Comparison of ENCODE assay signal across 19 cellular contexts in genomic region chr7:13198741-13199140, GRCh38.
A peak's percentile ranks its signal among the peaks of the same experiment; 100 is the strongest.
DNase-seq lines count a peak whose midpoint lies in the region; ATAC-seq and TF ChIP-seq lines count a peak whose summit lies in the region.
"Had no signal": no experiment of that assay in that cellular context is flagged by ENCODE, and none has a peak within 500 bp of the region (broad histone marks: within the 10 kb centered on the region; RNA-seq: fewer than 3 reads in every experiment).

No MANE protein-coding gene starts in this region.

- H3K4me2 ChIP-seq in IMR-90 (ENCODE audit: low read depth, low read length) (no peak overlapping the region), mesenchymal stem cell (ENCODE audit: low read length, poor library complexity, severe bottlenecking) (no peak overlapping the region)

- H3K18ac ChIP-seq in IMR-90 (ENCODE audit: low read depth, low read length) (no peak overlapping the region), mesenchymal stem cell (ENCODE audit: low read depth in 1 of 2, low read length in 2 of 2) (no peak overlapping the region)

- no peak for TF ChIP-seq RAD21 in IMR-90 (IDR thresholded peaks at IDR 0.05; ENCODE audit: low read length)

- no peaks in the 10 kb centered on the region for H3K9me1 ChIP-seq in IMR-90 (ENCODE audit: insufficient read depth, low read length)

- no peak overlapping the region for H2AK5ac ChIP-seq in IMR-90 (ENCODE audit: low read depth, low read length)
- no peak overlapping the region for H2AK5ac ChIP-seq in mesenchymal stem cell (ENCODE audit: low read length, severe bottlenecking)

- no peak overlapping the region for H2BK120ac ChIP-seq in IMR-90 (ENCODE audit: low read depth, low read length)
- no peak overlapping the region for H2BK120ac ChIP-seq in mesenchymal stem cell (ENCODE audit: low read depth, low read length)

- TF ChIP-seq CTCF in IMR-90 (conservative IDR thresholded peaks at IDR 0.05; ENCODE audit: low read depth, low read length) (no peak), epithelial cell of esophagus (IDR thresholded peaks at IDR 0.05; ENCODE audit: insufficient read depth, low read depth, low read length, missing control alignments) (no peak), colonic mucosa (IDR thresholded peaks at IDR 0.05) (no peak)

- TF ChIP-seq POLR2A in IMR-90 (IDR thresholded peaks at IDR 0.05; ENCODE audit: low read depth, low read length) = no peak

- H3K9ac ChIP-seq in IMR-90 (ENCODE audit: low read depth, low read length) (no peak overlapping the region), mesenchymal stem cell (ENCODE audit: low read length) (no peak overlapping the region), colonic mucosa (ENCODE audit: low read depth in 2 of 2, low read length in 2 of 2) (no peak overlapping the region)

- H3K79me1 ChIP-seq in IMR-90 (ENCODE audit: low read depth in 1 of 2, low read length in 2 of 2) (no peaks in the 10 kb centered on the region), mesenchymal stem cell (replicated peaks; ENCODE audit: low read length, poor library complexity, severe bottlenecking) (no peaks in the 10 kb centered on the region)

- no peak overlapping the region for H3K56ac ChIP-seq in IMR-90 (ENCODE audit: extremely low read depth, insufficient read depth, low read length)

- no CpG with 5 or more reads among the region's 2 CpGs for WGBS in IMR-90 (ENCODE audit: extremely low coverage in 2 of 2, insufficient read length in 1 of 2), 2 experiments
- WGBS in mesenchymal stem cell = no CpG with 5 or more reads among the region's 2 CpGs

- H2BK15ac ChIP-seq in IMR-90 (ENCODE audit: low read depth, low read length) (no peak overlapping the region), mesenchymal stem cell (ENCODE audit: low read depth, poor library complexity, severe bottlenecking) (no peak overlapping the region)

- POLR2A ChIA-PET in IMR-90 (lab: Charles Lee; ENCODE audit: unreplicated experiment) = no interaction called here
- POLR2A ChIA-PET in activated CD4-positive, alpha-beta T cell treated with anti-CD3 and anti-CD28 coated beads, Interleukin-2, amount 10 ng/mL, durations not matched to agents 7 days and 5 days (lab: Charles Lee) = no interaction called here

- H3K36me3 Mint-ChIP-seq in activated CD4-positive, alpha-beta T cell treated with anti-CD3 and anti-CD28 coated beads, Interleukin-2, amount 10 ng/mL, durations not matched to agents 7 days and 5 days (ENCODE audit: low read depth) = no peaks in the 10 kb centered on the region

- no peaks in the 10 kb centered on the region for H3K4me1 Mint-ChIP-seq in activated CD4-positive, alpha-beta T cell treated with anti-CD3 and anti-CD28 coated beads, Interleukin-2, amount 10 ng/mL, durations not matched to agents 7 days and 5 days

- H2BK20ac ChIP-seq in IMR-90 (ENCODE audit: low read depth, low read length) = no peak overlapping the region

- H3K9me3 ChIP-seq in IMR-90 (ENCODE audit: control insufficient read depth, insufficient read depth, low read length) (no peaks in the 10 kb centered on the region), mesenchymal stem cell (ENCODE audit: control insufficient read depth, low read length) (no peaks in the 10 kb centered on the region), colonic mucosa (no peaks in the 10 kb centered on the region)

- no peak overlapping the region for H3K4me3 Mint-ChIP-seq in activated CD4-positive, alpha-beta T cell treated with anti-CD3 and anti-CD28 coated beads, Interleukin-2, amount 10 ng/mL, durations not matched to agents 7 days and 5 days

- H3K9me3 Mint-ChIP-seq in activated CD4-positive, alpha-beta T cell treated with anti-CD3 and anti-CD28 coated beads, Interleukin-2, amount 10 ng/mL, durations not matched to agents 7 days and 5 days = no peaks in the 10 kb centered on the region

- no peak overlapping the region for H3K27ac Mint-ChIP-seq in activated CD4-positive, alpha-beta T cell treated with anti-CD3 and anti-CD28 coated beads, Interleukin-2, amount 10 ng/mL, durations not matched to agents 7 days and 5 days

- no TSS peak for BruUV-seq in IMR-90 (replicated peaks; lab: Mats Ljungman, UMichigan)

- dilution Hi-C loops in IMR-90 (cut with HindIII; ENCODE audit: low sequenced_read_pairs, unreplicated experiment) = no loop called here

- H4K91ac ChIP-seq in IMR-90 (ENCODE audit: insufficient read depth, low read depth, low read length) = no peak overlapping the region
- no peak overlapping the region for H4K91ac ChIP-seq in mesenchymal stem cell (ENCODE audit: low read length)

- no peaks in the 10 kb centered on the region for H3K36me3 ChIP-seq in IMR-90 (ENCODE audit: control insufficient read depth, insufficient read depth, low read length)
- no peaks in the 10 kb centered on the region for H3K36me3 ChIP-seq in mesenchymal stem cell (ENCODE audit: control insufficient read depth in 1 of 2, insufficient read depth in 2 of 2, low read depth in 1 of 2, low read length in 2 of 2)
- no peaks in the 10 kb centered on the region for H3K36me3 ChIP-seq in colonic mucosa

- intact Hi-C loops in IMR-90 (cut with micrococcal nuclease) = loop anchor here (5.0 kb wide), 1 partner anchor 511 kb away; the partner anchor contains the start of gene ARL4A
- intact Hi-C loops in colonic mucosa (cut with DNase I) = no loop called here

- H2AFZ ChIP-seq in IMR-90 (replicated peaks; ENCODE audit: low read length, poor library complexity) = no peak overlapping the region
- no peak overlapping the region for H2AFZ ChIP-seq in mesenchymal stem cell (ENCODE audit: low read depth, low read length)

- DNase-seq in EL (peak; percentile 51), IMR-90 (peak; percentile 31), epithelial cell of esophagus (ENCODE audit: low read depth) (peak; percentile 47), mesenchymal stem cell (peak; percentile 38), colonic mucosa (no peak), left lobe of liver (ENCODE audit: low spot score) (no peak), NCI-H128 (lab: John Stamatoyannopoulos, UW; ENCODE audit: unreplicated experiment) (no peak)
- no peak for DNase-seq in activated CD4-positive, alpha-beta T cell treated with anti-CD3 and anti-CD28 coated beads, Interleukin-2, amount 10 ng/mL, durations not matched to agents 7 days and 5 days
- DNase-seq: COR-L47; DMS153; MV-4-11; NCI-H1417 treated with DMSO at 0.1 percent for 48 hours; NCI-H1930; NCI-H446; NCI-H69; NK-92 treated with Interleukin-12 subunit alpha and Interleukin-12 subunit beta, amount 100 ng/mL, for 24 hours had no signal

- H3K4me1 ChIP-seq in IMR-90 (ENCODE audit: control insufficient read depth, insufficient read depth, low read length) (no peaks in the 10 kb centered on the region), mesenchymal stem cell (ENCODE audit: control insufficient read depth, insufficient read depth, low read depth, low read length) (no peaks in the 10 kb centered on the region), colonic mucosa (no peaks in the 10 kb centered on the region)

- no peaks in the 10 kb centered on the region; the same call in 1 of the 2 replicates for H3K27me3 ChIP-seq in IMR-90 (ENCODE audit: control insufficient read depth, insufficient read depth, low read length)
- no peaks in the 10 kb centered on the region for H3K27me3 ChIP-seq in mesenchymal stem cell (ENCODE audit: control insufficient read depth in 1 of 2, insufficient read depth in 1 of 2, low read length in 2 of 2)
- H3K27me3 ChIP-seq in colonic mucosa = no peaks in the 10 kb centered on the region

- H3K27ac ChIP-seq in IMR-90 (ENCODE audit: insufficient read depth, low read length) (no peak overlapping the region), mesenchymal stem cell (ENCODE audit: low read length, poor library complexity, severe bottlenecking) (no peak overlapping the region), colonic mucosa (no peak overlapping the region)
- H3K27ac ChIP-seq: C4-2B had no signal

- H4K8ac ChIP-seq in IMR-90 (ENCODE audit: low read depth in 2 of 2, low read length in 2 of 2) = no peak overlapping the region
- no peak overlapping the region for H4K8ac ChIP-seq in mesenchymal stem cell (ENCODE audit: low read length)

- peaks cover 5% of the 10 kb centered on the region for H3K27me3 Mint-ChIP-seq in activated CD4-positive, alpha-beta T cell treated with anti-CD3 and anti-CD28 coated beads, Interleukin-2, amount 10 ng/mL, durations not matched to agents 7 days and 5 days

- no peak overlapping the region for H4K5ac ChIP-seq in IMR-90 (ENCODE audit: low read depth, low read length)

- H2BK12ac ChIP-seq in mesenchymal stem cell (ENCODE audit: low read length in 2 of 2) = no peak overlapping the region

- H3K4ac ChIP-seq in IMR-90 (ENCODE audit: low read depth, low read length) (no peak overlapping the region), mesenchymal stem cell (ENCODE audit: low read depth in 1 of 2, low read length in 2 of 2) (no peak overlapping the region)

- no peaks in the 10 kb centered on the region for H4K20me1 ChIP-seq in IMR-90 (ENCODE audit: insufficient read depth, low read length)

- no peak overlapping the region for H3K23ac ChIP-seq in IMR-90 (ENCODE audit: low read depth, low read length)
- no peak overlapping the region for H3K23ac ChIP-seq in mesenchymal stem cell (ENCODE audit: low read length in 2 of 2)

- CTCF ChIA-PET in IMR-90 (lab: Yijun Ruan, JAX) = interaction anchor here (0.5 to 1.1 kb wide), 2 partner anchors 16 to 22 kb away, joined by 3 to 4 read pairs; no protein-coding TSS in a partner anchor
- CTCF ChIA-PET in activated CD4-positive, alpha-beta T cell treated with anti-CD3 and anti-CD28 coated beads, Interleukin-2, amount 10 ng/mL, durations not matched to agents 7 days and 5 days (lab: Charles Lee) = interaction anchor here (0.9 kb wide), 1 partner anchor 524 kb away, joined by 3 read pairs; no protein-coding TSS in a partner anchor

- H3K14ac ChIP-seq in IMR-90 (replicated peaks; ENCODE audit: low read depth, low read length) (no peak overlapping the region), mesenchymal stem cell (ENCODE audit: low read length in 2 of 2) (no peak overlapping the region)

- in situ Hi-C loops in IMR-90 (cut with MboI; ENCODE audit: low sequenced_read_pairs) = no loop called here

- H2BK5ac ChIP-seq in IMR-90 (ENCODE audit: low read depth, low read length, poor library complexity, severe bottlenecking) = no peak overlapping the region
- no peak overlapping the region for H2BK5ac ChIP-seq in mesenchymal stem cell (ENCODE audit: low read depth, low read length, poor library complexity, severe bottlenecking)

- no peak overlapping the region for H2AK9ac ChIP-seq in IMR-90 (replicated peaks; ENCODE audit: low read depth, low read length, poor library complexity)

- no peak for ATAC-seq in IMR-90 (ENCODE audit: low read depth)
- ATAC-seq in left lobe of liver = no peak
- ATAC-seq: GM12878, HCT116 had no signal

- no peak overlapping the region for H3K4me3 ChIP-seq in IMR-90 (ENCODE audit: insufficient read depth, low read depth, low read length)
- H3K4me3 ChIP-seq in epithelial cell of esophagus (ENCODE audit: low read length) = no peak overlapping the region
- no peak overlapping the region for H3K4me3 ChIP-seq in mesenchymal stem cell (ENCODE audit: insufficient read depth in 1 of 2, low read depth in 1 of 2, low read length in 2 of 2)
- no peak overlapping the region for H3K4me3 ChIP-seq in colonic mucosa
- H3K4me3 ChIP-seq: GM12878 had no signal

TF ChIP-seq in IMR-90, 13 proteins besides CTCF, POLR2A, EP300 and RAD21 (continues in another document):
- TF ChIP-seq RCOR1 (IDR thresholded peaks at IDR 0.05; ENCODE audit: insufficient replicate concordance, low read length) = no peak
- TF ChIP-seq FOS (IDR thresholded peaks at IDR 0.05; ENCODE audit: low read depth, low read length) = no peak
- TF ChIP-seq MAFK (IDR thresholded peaks at IDR 0.05; ENCODE audit: low read depth, low read length) = no peak

Comparison
In these comparisons a context has a peak if more than half of its experiments do, and no peak if none do; other contexts are left out.
1. DNase-seq: peak in EL (single experiment), IMR-90 (single experiment), epithelial cell of esophagus (single experiment) and mesenchymal stem cell (single experiment); none in colonic mucosa (single experiment), left lobe of liver (single experiment), activated CD4-positive, alpha-beta T cell treated with anti-CD3 and anti-CD28 coated beads, Interleukin-2, amount 10 ng/mL, durations not matched to agents 7 days and 5 days (single experiment) and NCI-H128 (single experiment).